In the genomic region with DNA sequence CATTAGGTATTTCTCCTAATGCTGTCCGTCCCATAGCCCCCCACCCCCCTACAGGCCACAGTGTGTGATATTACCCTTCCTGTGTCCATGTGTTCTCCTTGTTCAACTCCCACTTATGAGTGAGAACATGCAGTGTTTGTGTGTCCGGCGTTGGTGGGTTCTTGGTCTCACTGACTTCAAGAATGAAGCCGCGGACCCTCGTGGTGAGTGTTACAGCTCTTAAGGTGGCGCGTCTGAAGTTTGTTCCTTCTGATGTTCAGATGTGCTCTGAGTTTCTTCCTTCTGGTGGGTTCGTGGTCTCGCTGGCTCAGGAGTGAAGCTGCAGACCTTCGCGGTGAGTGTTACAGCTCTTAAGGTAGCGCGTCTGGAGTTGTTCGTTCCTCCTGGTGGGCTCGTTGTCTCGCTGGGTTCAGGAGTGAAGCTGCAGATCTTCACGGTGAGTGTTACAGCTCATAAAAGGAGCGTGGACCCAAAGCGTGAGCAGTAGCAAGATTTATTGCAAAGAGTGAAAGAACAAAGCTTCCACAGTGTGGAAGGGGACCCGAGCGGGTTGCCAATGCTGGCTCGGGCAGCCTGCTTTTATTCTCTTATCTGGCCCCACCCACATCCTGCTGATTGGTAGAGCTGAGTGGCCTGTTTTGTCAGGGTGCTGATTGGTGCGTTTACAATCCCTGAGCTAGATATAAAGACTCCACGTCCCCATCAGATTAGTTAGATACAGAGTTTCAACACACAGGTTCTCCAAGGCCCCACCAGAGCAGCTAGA, we compare ENCODE assay signal across 1 cellular context.
TF ChIP-seq lines count a peak whose summit lies in the region.

No MANE protein-coding gene starts in this region.

TF ChIP-seq in HepG2, 621 proteins besides CTCF, POLR2A, EP300 and RAD21 (continued from another document and continues in another):
- TF ChIP-seq, protein P1, sequence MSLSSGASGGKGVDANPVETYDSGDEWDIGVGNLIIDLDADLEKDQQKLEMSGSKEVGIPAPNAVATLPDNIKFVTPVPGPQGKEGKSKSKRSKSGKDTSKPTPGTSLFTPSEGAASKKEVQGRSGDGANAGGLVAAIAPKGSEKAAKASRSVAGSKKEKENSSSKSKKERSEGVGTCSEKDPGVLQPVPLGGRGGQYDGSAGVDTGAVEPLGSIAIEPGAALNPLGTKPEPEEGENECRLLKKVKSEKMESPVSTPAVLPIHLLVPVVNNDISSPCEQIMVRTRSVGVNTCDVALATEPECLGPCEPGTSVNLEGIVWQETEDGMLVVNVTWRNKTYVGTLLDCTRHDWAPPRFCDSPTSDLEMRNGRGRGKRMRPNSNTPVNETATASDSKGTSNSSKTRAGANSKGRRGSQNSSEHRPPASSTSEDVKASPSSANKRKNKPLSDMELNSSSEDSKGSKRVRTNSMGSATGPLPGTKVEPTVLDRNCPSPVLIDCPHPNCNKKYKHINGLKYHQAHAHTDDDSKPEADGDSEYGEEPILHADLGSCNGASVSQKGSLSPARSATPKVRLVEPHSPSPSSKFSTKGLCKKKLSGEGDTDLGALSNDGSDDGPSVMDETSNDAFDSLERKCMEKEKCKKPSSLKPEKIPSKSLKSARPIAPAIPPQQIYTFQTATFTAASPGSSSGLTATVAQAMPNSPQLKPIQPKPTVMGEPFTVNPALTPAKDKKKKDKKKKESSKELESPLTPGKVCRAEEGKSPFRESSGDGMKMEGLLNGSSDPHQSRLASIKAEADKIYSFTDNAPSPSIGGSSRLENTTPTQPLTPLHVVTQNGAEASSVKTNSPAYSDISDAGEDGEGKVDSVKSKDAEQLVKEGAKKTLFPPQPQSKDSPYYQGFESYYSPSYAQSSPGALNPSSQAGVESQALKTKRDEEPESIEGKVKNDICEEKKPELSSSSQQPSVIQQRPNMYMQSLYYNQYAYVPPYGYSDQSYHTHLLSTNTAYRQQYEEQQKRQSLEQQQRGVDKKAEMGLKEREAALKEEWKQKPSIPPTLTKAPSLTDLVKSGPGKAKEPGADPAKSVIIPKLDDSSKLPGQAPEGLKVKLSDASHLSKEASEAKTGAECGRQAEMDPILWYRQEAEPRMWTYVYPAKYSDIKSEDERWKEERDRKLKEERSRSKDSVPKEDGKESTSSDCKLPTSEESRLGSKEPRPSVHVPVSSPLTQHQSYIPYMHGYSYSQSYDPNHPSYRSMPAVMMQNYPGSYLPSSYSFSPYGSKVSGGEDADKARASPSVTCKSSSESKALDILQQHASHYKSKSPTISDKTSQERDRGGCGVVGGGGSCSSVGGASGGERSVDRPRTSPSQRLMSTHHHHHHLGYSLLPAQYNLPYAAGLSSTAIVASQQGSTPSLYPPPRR (CRISPR knock-in tag; IDR thresholded peaks at IDR 0.05; ENCODE audit: borderline replicate concordance): peak; percentile 72; the same call in 1 of the 2 replicates
- TF ChIP-seq TSC22D2 (CRISPR knock-in tag; IDR thresholded peaks at IDR 0.05; ENCODE audit: borderline replicate concordance): peak; percentile 96; the same call in 1 of the 2 replicates
- TF ChIP-seq, protein P2, sequence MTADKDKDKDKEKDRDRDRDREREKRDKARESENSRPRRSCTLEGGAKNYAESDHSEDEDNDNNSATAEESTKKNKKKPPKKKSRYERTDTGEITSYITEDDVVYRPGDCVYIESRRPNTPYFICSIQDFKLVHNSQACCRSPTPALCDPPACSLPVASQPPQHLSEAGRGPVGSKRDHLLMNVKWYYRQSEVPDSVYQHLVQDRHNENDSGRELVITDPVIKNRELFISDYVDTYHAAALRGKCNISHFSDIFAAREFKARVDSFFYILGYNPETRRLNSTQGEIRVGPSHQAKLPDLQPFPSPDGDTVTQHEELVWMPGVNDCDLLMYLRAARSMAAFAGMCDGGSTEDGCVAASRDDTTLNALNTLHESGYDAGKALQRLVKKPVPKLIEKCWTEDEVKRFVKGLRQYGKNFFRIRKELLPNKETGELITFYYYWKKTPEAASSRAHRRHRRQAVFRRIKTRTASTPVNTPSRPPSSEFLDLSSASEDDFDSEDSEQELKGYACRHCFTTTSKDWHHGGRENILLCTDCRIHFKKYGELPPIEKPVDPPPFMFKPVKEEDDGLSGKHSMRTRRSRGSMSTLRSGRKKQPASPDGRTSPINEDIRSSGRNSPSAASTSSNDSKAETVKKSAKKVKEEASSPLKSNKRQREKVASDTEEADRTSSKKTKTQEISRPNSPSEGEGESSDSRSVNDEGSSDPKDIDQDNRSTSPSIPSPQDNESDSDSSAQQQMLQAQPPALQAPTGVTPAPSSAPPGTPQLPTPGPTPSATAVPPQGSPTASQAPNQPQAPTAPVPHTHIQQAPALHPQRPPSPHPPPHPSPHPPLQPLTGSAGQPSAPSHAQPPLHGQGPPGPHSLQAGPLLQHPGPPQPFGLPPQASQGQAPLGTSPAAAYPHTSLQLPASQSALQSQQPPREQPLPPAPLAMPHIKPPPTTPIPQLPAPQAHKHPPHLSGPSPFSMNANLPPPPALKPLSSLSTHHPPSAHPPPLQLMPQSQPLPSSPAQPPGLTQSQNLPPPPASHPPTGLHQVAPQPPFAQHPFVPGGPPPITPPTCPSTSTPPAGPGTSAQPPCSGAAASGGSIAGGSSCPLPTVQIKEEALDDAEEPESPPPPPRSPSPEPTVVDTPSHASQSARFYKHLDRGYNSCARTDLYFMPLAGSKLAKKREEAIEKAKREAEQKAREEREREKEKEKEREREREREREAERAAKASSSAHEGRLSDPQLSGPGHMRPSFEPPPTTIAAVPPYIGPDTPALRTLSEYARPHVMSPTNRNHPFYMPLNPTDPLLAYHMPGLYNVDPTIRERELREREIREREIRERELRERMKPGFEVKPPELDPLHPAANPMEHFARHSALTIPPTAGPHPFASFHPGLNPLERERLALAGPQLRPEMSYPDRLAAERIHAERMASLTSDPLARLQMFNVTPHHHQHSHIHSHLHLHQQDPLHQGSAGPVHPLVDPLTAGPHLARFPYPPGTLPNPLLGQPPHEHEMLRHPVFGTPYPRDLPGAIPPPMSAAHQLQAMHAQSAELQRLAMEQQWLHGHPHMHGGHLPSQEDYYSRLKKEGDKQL (CRISPR knock-in tag; IDR thresholded peaks at IDR 0.05; ENCODE audit: low read depth): 0 out of 2 replicates have a peak, but pooled peaks have one; percentile 39
- peak; percentile 34; the same call in 1 of the 2 replicates for TF ChIP-seq RAD51 (IDR thresholded peaks at IDR 0.05; ENCODE audit: borderline replicate concordance)
- TF ChIP-seq SNAI1 (CRISPR knock-in tag; IDR thresholded peaks at IDR 0.05; ENCODE audit: borderline replicate concordance): peak; percentile 17; the same call in 1 of the 2 replicates
- TF ChIP-seq, protein P3, sequence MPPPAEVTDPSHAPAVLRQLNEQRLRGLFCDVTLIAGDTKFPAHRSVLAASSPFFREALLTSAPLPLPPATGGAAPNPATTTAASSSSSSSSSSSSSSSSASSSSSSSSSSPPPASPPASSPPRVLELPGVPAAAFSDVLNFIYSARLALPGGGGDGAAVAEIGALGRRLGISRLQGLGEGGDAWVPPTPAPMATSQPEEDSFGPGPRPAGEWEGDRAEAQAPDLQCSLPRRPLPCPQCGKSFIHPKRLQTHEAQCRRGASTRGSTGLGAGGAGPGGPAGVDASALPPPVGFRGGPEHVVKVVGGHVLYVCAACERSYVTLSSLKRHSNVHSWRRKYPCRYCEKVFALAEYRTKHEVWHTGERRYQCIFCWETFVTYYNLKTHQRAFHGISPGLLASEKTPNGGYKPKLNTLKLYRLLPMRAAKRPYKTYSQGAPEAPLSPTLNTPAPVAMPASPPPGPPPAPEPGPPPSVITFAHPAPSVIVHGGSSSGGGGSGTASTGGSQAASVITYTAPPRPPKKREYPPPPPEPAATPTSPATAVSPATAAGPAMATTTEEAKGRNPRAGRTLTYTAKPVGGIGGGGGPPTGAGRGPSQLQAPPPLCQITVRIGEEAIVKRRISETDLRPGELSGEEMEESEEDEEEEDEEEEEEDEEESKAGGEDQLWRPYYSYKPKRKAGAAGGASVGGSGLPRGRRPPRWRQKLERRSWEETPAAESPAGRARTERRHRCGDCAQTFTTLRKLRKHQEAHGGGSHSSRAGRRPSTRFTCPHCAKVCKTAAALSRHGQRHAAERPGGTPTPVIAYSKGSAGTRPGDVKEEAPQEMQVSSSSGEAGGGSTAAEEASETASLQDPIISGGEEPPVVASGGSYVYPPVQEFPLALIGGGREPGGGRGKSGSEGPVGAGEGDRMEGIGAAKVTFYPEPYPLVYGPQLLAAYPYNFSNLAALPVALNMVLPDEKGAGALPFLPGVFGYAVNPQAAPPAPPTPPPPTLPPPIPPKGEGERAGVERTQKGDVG (CRISPR knock-in tag; IDR thresholded peaks at IDR 0.05; ENCODE audit: borderline replicate concordance): peak; percentile 91; the same call in 1 of the 2 replicates
- TF ChIP-seq, protein P4, sequence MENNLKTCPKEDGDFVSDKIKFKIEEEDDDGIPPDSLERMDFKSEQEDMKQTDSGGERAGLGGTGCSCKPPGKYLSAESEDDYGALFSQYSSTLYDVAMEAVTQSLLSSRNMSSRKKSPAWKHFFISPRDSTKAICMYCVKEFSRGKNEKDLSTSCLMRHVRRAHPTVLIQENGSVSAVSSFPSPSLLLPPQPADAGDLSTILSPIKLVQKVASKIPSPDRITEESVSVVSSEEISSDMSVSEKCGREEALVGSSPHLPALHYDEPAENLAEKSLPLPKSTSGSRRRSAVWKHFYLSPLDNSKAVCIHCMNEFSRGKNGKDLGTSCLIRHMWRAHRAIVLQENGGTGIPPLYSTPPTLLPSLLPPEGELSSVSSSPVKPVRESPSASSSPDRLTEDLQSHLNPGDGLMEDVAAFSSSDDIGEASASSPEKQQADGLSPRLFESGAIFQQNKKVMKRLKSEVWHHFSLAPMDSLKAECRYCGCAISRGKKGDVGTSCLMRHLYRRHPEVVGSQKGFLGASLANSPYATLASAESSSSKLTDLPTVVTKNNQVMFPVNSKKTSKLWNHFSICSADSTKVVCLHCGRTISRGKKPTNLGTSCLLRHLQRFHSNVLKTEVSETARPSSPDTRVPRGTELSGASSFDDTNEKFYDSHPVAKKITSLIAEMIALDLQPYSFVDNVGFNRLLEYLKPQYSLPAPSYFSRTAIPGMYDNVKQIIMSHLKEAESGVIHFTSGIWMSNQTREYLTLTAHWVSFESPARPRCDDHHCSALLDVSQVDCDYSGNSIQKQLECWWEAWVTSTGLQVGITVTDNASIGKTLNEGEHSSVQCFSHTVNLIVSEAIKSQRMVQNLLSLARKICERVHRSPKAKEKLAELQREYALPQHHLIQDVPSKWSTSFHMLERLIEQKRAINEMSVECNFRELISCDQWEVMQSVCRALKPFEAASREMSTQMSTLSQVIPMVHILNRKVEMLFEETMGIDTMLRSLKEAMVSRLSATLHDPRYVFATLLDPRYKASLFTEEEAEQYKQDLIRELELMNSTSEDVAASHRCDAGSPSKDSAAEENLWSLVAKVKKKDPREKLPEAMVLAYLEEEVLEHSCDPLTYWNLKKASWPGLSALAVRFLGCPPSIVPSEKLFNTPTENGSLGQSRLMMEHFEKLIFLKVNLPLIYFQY (CRISPR knock-in tag; IDR thresholded peaks at IDR 0.05; ENCODE audit: borderline replicate concordance): peak; percentile 78; the same call in 1 of the 2 replicates
- TF ChIP-seq, protein P5, sequence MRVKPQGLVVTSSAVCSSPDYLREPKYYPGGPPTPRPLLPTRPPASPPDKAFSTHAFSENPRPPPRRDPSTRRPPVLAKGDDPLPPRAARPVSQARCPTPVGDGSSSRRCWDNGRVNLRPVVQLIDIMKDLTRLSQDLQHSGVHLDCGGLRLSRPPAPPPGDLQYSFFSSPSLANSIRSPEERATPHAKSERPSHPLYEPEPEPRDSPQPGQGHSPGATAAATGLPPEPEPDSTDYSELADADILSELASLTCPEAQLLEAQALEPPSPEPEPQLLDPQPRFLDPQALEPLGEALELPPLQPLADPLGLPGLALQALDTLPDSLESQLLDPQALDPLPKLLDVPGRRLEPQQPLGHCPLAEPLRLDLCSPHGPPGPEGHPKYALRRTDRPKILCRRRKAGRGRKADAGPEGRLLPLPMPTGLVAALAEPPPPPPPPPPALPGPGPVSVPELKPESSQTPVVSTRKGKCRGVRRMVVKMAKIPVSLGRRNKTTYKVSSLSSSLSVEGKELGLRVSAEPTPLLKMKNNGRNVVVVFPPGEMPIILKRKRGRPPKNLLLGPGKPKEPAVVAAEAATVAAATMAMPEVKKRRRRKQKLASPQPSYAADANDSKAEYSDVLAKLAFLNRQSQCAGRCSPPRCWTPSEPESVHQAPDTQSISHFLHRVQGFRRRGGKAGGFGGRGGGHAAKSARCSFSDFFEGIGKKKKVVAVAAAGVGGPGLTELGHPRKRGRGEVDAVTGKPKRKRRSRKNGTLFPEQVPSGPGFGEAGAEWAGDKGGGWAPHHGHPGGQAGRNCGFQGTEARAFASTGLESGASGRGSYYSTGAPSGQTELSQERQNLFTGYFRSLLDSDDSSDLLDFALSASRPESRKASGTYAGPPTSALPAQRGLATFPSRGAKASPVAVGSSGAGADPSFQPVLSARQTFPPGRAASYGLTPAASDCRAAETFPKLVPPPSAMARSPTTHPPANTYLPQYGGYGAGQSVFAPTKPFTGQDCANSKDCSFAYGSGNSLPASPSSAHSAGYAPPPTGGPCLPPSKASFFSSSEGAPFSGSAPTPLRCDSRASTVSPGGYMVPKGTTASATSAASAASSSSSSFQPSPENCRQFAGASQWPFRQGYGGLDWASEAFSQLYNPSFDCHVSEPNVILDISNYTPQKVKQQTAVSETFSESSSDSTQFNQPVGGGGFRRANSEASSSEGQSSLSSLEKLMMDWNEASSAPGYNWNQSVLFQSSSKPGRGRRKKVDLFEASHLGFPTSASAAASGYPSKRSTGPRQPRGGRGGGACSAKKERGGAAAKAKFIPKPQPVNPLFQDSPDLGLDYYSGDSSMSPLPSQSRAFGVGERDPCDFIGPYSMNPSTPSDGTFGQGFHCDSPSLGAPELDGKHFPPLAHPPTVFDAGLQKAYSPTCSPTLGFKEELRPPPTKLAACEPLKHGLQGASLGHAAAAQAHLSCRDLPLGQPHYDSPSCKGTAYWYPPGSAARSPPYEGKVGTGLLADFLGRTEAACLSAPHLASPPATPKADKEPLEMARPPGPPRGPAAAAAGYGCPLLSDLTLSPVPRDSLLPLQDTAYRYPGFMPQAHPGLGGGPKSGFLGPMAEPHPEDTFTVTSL (CRISPR knock-in tag; IDR thresholded peaks at IDR 0.05; ENCODE audit: borderline replicate concordance): peak; percentile 35
- TF ChIP-seq ZNF224 (CRISPR knock-in tag; IDR thresholded peaks at IDR 0.05): peak; percentile 63; the same call in 1 of the 2 replicates
- peak; percentile 96; the same call in 1 of the 2 replicates for TF ChIP-seq PAF1 (CRISPR knock-in tag; IDR thresholded peaks at IDR 0.05)
- peak; percentile 22 for TF ChIP-seq ETV5 (CRISPR knock-in tag; IDR thresholded peaks at IDR 0.05; ENCODE audit: borderline replicate concordance)
- TF ChIP-seq NFIC (IDR thresholded peaks at IDR 0.05; ENCODE audit: low read length): peak; percentile 73; the same call in 1 of the 2 replicates
- TF ChIP-seq ZNF180 (CRISPR knock-in tag; IDR thresholded peaks at IDR 0.05; ENCODE audit: borderline replicate concordance, low read depth): 0 out of 2 replicates have a peak, but pooled peaks have one; percentile 34
- TF ChIP-seq ZNF24 (IDR thresholded peaks at IDR 0.05): 0 out of 2 replicates have a peak, but pooled peaks have one; percentile 44
- peak; percentile 47; the same call in 1 of the 2 replicates for TF ChIP-seq ZNF34 (CRISPR knock-in tag; IDR thresholded peaks at IDR 0.05; ENCODE audit: borderline replicate concordance)
- TF ChIP-seq RXRA (CRISPR knock-in tag; IDR thresholded peaks at IDR 0.05): peak; percentile 59
- peak; percentile 88 for TF ChIP-seq JUND (CRISPR knock-in tag; IDR thresholded peaks at IDR 0.05)
